In genomic region chr7:41821521-41822213, GRCh38 we compare ENCODE assay signal across 24 cellular contexts.
"Had no signal": no experiment of that assay in that cellular context is flagged by ENCODE, and none has a peak within 500 bp of the region (broad histone marks: within the 10 kb centered on the region; RNA-seq: fewer than 3 reads in every experiment).

No MANE protein-coding gene starts in this region.

- H3K36me3 ChIP-seq: Peyer's patch, SJCRH30 had no signal

- H3K27me3 ChIP-seq: Peyer's patch, SJCRH30 had no signal

- H3K9me3 ChIP-seq: Peyer's patch, SJCRH30 had no signal

- H3K4me1 ChIP-seq: Peyer's patch, SJCRH30 had no signal

- H3K4me3 ChIP-seq: Peyer's patch, SJCRH30 had no signal

- ATAC-seq: activated T-helper 17 cell treated with anti-CD3 and anti-CD28 coated beads, Interleukin-2, amount 50 U/mL, for 72 hours; T-helper 17 cell had no signal

- H3K27ac ChIP-seq: Peyer's patch, RWPE1, SJCRH30 had no signal

- DNase-seq: activated CD4-positive, alpha-beta memory T cell treated with anti-CD3 and anti-CD28 coated beads for 36 hours; activated CD4-positive, alpha-beta T cell treated with anti-CD3 and anti-CD28 coated beads, Interleukin-2, amount 10 ng/mL, durations not matched to agents 7 days and 5 days; activated CD4-positive, CD25-positive, alpha-beta regulatory T cell; activated CD8-positive, alpha-beta memory T cell treated with anti-CD3 and anti-CD28 coated beads for 24 hours; activated gamma-delta T cell; activated naive CD4-positive, alpha-beta T cell treated with anti-CD3 and anti-CD28 coated beads for 36 hours; activated T-cell treated with anti-CD3 and anti-CD28 coated beads for 4 hours; activated T-cell treated with anti-CD3 and anti-CD28 coated beads, Interleukin-2, amount 50 U/mL, for 48 hours; amygdala; caudate nucleus; MM.1S; NCI-H1105; NCI-H1436; NCI-H187; NCI-H2081; NCI-H510A treated with DMSO at 0.1 percent for 48 hours; NCI-H69; Peyer's patch; Right ventricle myocardium superior; SJCRH30; T-helper 17 cell; T-helper 9 cell had no signal
